Comparison of ENCODE assay signal across 7 cellular contexts in genomic region chr1:27604579-27605299, GRCh38. TPM values are rescaled to one million over a fixed set of nuclear protein-coding genes. Genes with fewer than 3 reads are reported as not detected.
DNase-seq lines count a peak whose midpoint lies in the region; ATAC-seq and TF ChIP-seq lines count a peak whose summit lies in the region.

No MANE protein-coding gene starts in this region.

- TF ChIP-seq CTCF in GM23338 (conservative IDR thresholded peaks at IDR 0.05; ENCODE audit: low read depth in 2 of 2): 0 out of 4 replicates have a peak, but pooled peaks of 1 of the 2 experiments have one; percentile 0
- no peak for TF ChIP-seq CTCF in Peyer's patch (IDR thresholded peaks at IDR 0.05)
- TF ChIP-seq CTCF in esophagus muscularis mucosa (IDR thresholded peaks at IDR 0.05): no peak
- TF ChIP-seq CTCF in retinal pigment epithelial cell (conservative IDR thresholded peaks at IDR 0.05; ENCODE audit: low read depth, low read length): no peak

- no peak overlapping the region for H3K27ac ChIP-seq in GM23338 (ENCODE audit: low read depth)
- no peak overlapping the region for H3K27ac ChIP-seq in Peyer's patch
- peak overlapping the region; percentile 96 to 99 (median 97) for H3K27ac ChIP-seq in esophagus muscularis mucosa (replicated peaks in 1 of 4)

- H3K79me2 ChIP-seq in GM23338 (replicated peaks; ENCODE audit: insufficient read depth): peaks cover 28% of the 10 kb centered on the region

- peak overlapping the region; percentile 97 for H2AFZ ChIP-seq in GM23338

- H3K27me3 ChIP-seq in GM23338 (ENCODE audit: insufficient read depth): peaks cover 8% of the 10 kb centered on the region; the same call in 1 of the 2 replicates
- H3K27me3 ChIP-seq in Peyer's patch: no peaks in the 10 kb centered on the region
- no peaks in the 10 kb centered on the region for H3K27me3 ChIP-seq in esophagus muscularis mucosa

- intact Hi-C loops in esophagus muscularis mucosa (cut with DNase I): loop anchor here (5.0 kb wide), 3 partner anchors 187 to 302 kb away; no protein-coding TSS in a partner anchor

- H3K4me3 ChIP-seq in GM23338 (peak overlapping the region; percentile 89), Peyer's patch (peak overlapping the region in 3 of 4 donors; percentile 86 to 89 (median 86)), esophagus muscularis mucosa (peak overlapping the region; percentile 80 to 100 (median 97)), retinal pigment epithelial cell (ENCODE audit: low read length) (peak overlapping the region; percentile 97)

- WGBS in esophagus muscularis mucosa: 45% methylated on average over 20 of the region's 21 CpGs

- H3K36me3 ChIP-seq in GM23338 (ENCODE audit: insufficient read depth) (no peaks in the 10 kb centered on the region), Peyer's patch (no peaks in the 10 kb centered on the region), esophagus muscularis mucosa (no peaks in the 10 kb centered on the region)

- H3F3A ChIP-seq in GM23338 (replicated peaks; ENCODE audit: low read depth): peaks cover 12% of the 10 kb centered on the region; the same call in 1 of the 2 replicates

- peak; percentile 5 for ATAC-seq in GM23338
- no peak for ATAC-seq in GM21825 (IDR thresholded peaks at IDR 0.05; ENCODE audit: unreplicated experiment)

- no peaks in the 10 kb centered on the region for H3K9me3 Mint-ChIP-seq in GM23338

- TF ChIP-seq EP300 in esophagus muscularis mucosa (IDR thresholded peaks at IDR 0.05): no peak

- H3K27ac Mint-ChIP-seq in GM23338: no peak overlapping the region

- DNase-seq in GM23338 (ENCODE audit: low spot score) (peak; percentile 68), Peyer's patch (no peak), esophagus muscularis mucosa (ENCODE audit: extremely low spot score) (no peak), retinal pigment epithelial cell (ENCODE audit: low read depth) (no peak), iPS-NIHi11 (ENCODE audit: low spot score) (no peak)
- DNase-seq in stimulated activated CD4-positive, alpha-beta T cell treated with anti-CD3 and anti-CD28 coated beads, Interleukin-2, amount 100 ng/mL, for 48 hours: no peak

- peaks cover 36% of the 10 kb centered on the region for H3K27me3 Mint-ChIP-seq in GM23338 (ENCODE audit: insufficient read depth, low read depth, poor library complexity)

- H3K4me2 ChIP-seq in GM23338: peak overlapping the region; percentile 94

- peak overlapping the region; percentile 89 for H3K4me3 Mint-ChIP-seq in GM23338

- H4K20me1 ChIP-seq in GM23338 (replicated peaks; ENCODE audit: insufficient read depth): peaks cover 21% of the 10 kb centered on the region

- H3K4me1 Mint-ChIP-seq in GM23338: peaks cover 55% of the 10 kb centered on the region

- H3K4me1 ChIP-seq in GM23338 (ENCODE audit: insufficient read depth): peaks cover 57% of the 10 kb centered on the region
- H3K4me1 ChIP-seq in Peyer's patch: peaks cover 5 to 37% (median 20%) of the 10 kb centered on the region in 4 donors
- H3K4me1 ChIP-seq in esophagus muscularis mucosa: peaks cover 32 to 69% (median 61%) of the 10 kb centered on the region in 4 donors

- H3K36me3 Mint-ChIP-seq in GM23338 (ENCODE audit: low read depth): no peaks in the 10 kb centered on the region; the same call in 2 of the 3 replicates

- TF ChIP-seq POLR2A in Peyer's patch (IDR thresholded peaks at IDR 0.05) (no peak), esophagus muscularis mucosa (IDR thresholded peaks at IDR 0.05; ENCODE audit: low read depth) (no peak)

- H3K9me3 ChIP-seq in Peyer's patch (no peaks in the 10 kb centered on the region), esophagus muscularis mucosa (no peaks in the 10 kb centered on the region)

- H3K9me2 ChIP-seq in GM23338 (ENCODE audit: insufficient read depth): no peaks in the 10 kb centered on the region

TF ChIP-seq in GM23338, 12 proteins besides CTCF, POLR2A, EP300 and RAD21 (continues in another document):
- TF ChIP-seq ZNF462 (CRISPR knock-in tag; IDR thresholded peaks at IDR 0.05): no peak
- TF ChIP-seq EZH2 (IDR thresholded peaks at IDR 0.05; ENCODE audit: low read depth, unreplicated experiment): no peak
- no peak for TF ChIP-seq NANOG (IDR thresholded peaks at IDR 0.05; ENCODE audit: borderline replicate concordance)
- no peak for TF ChIP-seq STAT1 (IDR thresholded peaks at IDR 0.05; ENCODE audit: unreplicated experiment)
- no peak for TF ChIP-seq CREB1 (CRISPR knock-in tag; IDR thresholded peaks at IDR 0.05; ENCODE audit: low read depth)
- TF ChIP-seq ETS1 (IDR thresholded peaks at IDR 0.05): no peak

RNA-seq across cellular contexts. Expression of gene AHDC1, which starts 0.8 kb away (rescaled TPM):
- total RNA-seq in GM23338 (2014; rRNA removed; shearing (Covaris generic)): 19.1 and 22.2 TPM in 2 replicates
- 6.8 and 8.3 TPM in 2 replicates for polyA plus RNA-seq in GM23338 (2016; fragmentation: Nextera tagmentation; extraction: Ambion mirVana)
- total RNA-seq in Peyer's patch (10 to 100 TPM in 3 of 4 donors, 1 to 10 TPM in 1; 7.0 to 21.5 (median 12.0) TPM), esophagus muscularis mucosa (10 to 100 TPM; 14.7 to 54.3 (median 35.4) TPM)

RNA-seq across cellular contexts. Expression of gene FGR, which starts 30.2 kb away (rescaled TPM):
- total RNA-seq in GM23338 (2014; rRNA removed; shearing (Covaris generic)): 0.16 and 0.56 TPM in 2 replicates
- 0.42 and 0.53 TPM in 2 replicates for polyA plus RNA-seq in GM23338 (2016; fragmentation: Nextera tagmentation; extraction: Ambion mirVana)
- total RNA-seq in Peyer's patch: 10 to 100 TPM in 1 of 4 donors, 1 to 10 TPM in 3; 1.1 to 38.8 (median 4.7) TPM
- total RNA-seq in esophagus muscularis mucosa: 10 to 100 TPM; 12.0 to 32.1 (median 12.6) TPM

Comparison
In these comparisons a context has a peak if more than half of its experiments do, and no peak if none do; other contexts are left out.
1. H3K27ac ChIP-seq: peak in esophagus muscularis mucosa (4 of 4); none in GM23338 (single experiment) and Peyer's patch (0 of 4).
2. Peak in every context shown above with its lines, with median percentiles within 50 percentile points of each other: H3K4me3 ChIP-seq.